19 cellular contexts compared by ENCODE assay signal in genomic region chrX:10356979-10357378, GRCh38.
DNase-seq lines count a peak whose midpoint lies in the region; ATAC-seq, FAIRE-seq and TF ChIP-seq lines count a peak whose summit lies in the region.
"Had no signal": no experiment of that assay in that cellular context is flagged by ENCODE, and none has a peak within 500 bp of the region (broad histone marks: within the 10 kb centered on the region; RNA-seq: fewer than 3 reads in every experiment).

No MANE protein-coding gene starts in this region.

- H3K4me1 ChIP-seq in GM12878 (ENCODE audit: control insufficient read depth, insufficient read depth, low read length), result no peaks in the 10 kb centered on the region
- H3K4me1 ChIP-seq: BLaER1, left ventricle myocardium inferior, spleen, tibial artery had no signal

- RAD21 ChIA-PET in GM12878 (lab: Charles Lee; ENCODE audit: unreplicated experiment), result no interaction called here

- no peak for TF ChIP-seq EP300 in GM12878 (IDR thresholded peaks at IDR 0.05; ENCODE audit: borderline replicate concordance in 1 of 2, control insufficient read depth in 1 of 2, low read depth in 2 of 2, low read length in 2 of 2)

- TF ChIP-seq CTCF in GM12878 (IDR thresholded peaks at IDR 0.05 in 2 of 3, conservative IDR thresholded peaks at IDR 0.05 in 1 of 3; ENCODE audit: control insufficient read depth in 2 of 3, extremely low read depth in 1 of 3, insufficient read depth in 1 of 3, low read depth in 3 of 3, low read length in 3 of 3), result no peak

- BruUV-seq in GM12878 (replicated peaks; lab: Mats Ljungman, UMichigan), result no TSS peak

- H3K27ac ChIP-seq in GM12878 (ENCODE audit: control insufficient read depth, insufficient read depth), result no peak overlapping the region
- H3K27ac ChIP-seq: BLaER1, coronary artery, left ventricle myocardium inferior, spleen, tibial artery had no signal

- CTCF ChIA-PET in GM12878 (lab: Yijun Ruan, JAX), result no interaction called here

- FAIRE-seq in GM12878 (lab: Jason Lieb, UNC), result no peak
- FAIRE-seq: endothelial cell of umbilical vein had no signal

- H3K36me3 ChIP-seq in GM12878 (ENCODE audit: control insufficient read depth in 2 of 2, insufficient read depth in 2 of 2, low read length in 1 of 2), result no peaks in the 10 kb centered on the region
- H3K36me3 ChIP-seq: BLaER1, left ventricle myocardium inferior, spleen, tibial artery had no signal

- H3K79me2 ChIP-seq in GM12878 (ENCODE audit: control insufficient read depth, insufficient read depth, low read length), result no peaks in the 10 kb centered on the region

- intact Hi-C loops in GM12878 (cut with micrococcal nuclease; ENCODE audit: unreplicated experiment), result no loop called here

- no peaks in the 10 kb centered on the region for H3K9me3 ChIP-seq in GM12878 (replicated peaks; ENCODE audit: control insufficient read depth, insufficient read depth, low read length)
- H3K9me3 ChIP-seq: left ventricle myocardium inferior, mucosa of descending colon, spleen, tibial artery had no signal

- H3K4me3 ChIP-seq in GM12878, result no peak overlapping the region
- H3K4me3 ChIP-seq: BLaER1, coronary artery, left ventricle myocardium inferior, mucosa of descending colon, spleen, tibial artery had no signal

- TF ChIP-seq RAD21 in GM12878 (IDR thresholded peaks at IDR 0.05; ENCODE audit: insufficient read depth, low read depth, low read length), result no peak

- H3K4me2 ChIP-seq in GM12878 (ENCODE audit: control insufficient read depth, insufficient read depth), result no peak overlapping the region
- H3K4me2 ChIP-seq: BLaER1 had no signal

- 92% methylated on average over 3 of the region's 3 CpGs for WGBS in GM12878 (ENCODE audit: insufficient coverage, insufficient replicate concordance, low lambda C conversion rate, missing lambda C conversion rate)

- SMC1A ChIA-PET in GM12878 (lab: Charles Lee; ENCODE audit: uncharacterized antibody, unreplicated experiment), result no interaction called here

- H3K27me3 ChIP-seq in GM12878 (replicated peaks in 1 of 2; ENCODE audit: control insufficient read depth in 2 of 2, insufficient read depth in 2 of 2, low read length in 1 of 2), result no peaks in the 10 kb centered on the region
- H3K27me3 ChIP-seq: spleen, tibial artery had no signal

- H4K20me1 ChIP-seq in GM12878 (ENCODE audit: control insufficient read depth, insufficient read depth), result no peaks in the 10 kb centered on the region
- H4K20me1 ChIP-seq: BLaER1 had no signal

- H3K9ac ChIP-seq in GM12878 (ENCODE audit: control insufficient read depth, insufficient read depth, low read length), result no peak overlapping the region
- H3K9ac ChIP-seq: BLaER1 had no signal

- in situ Hi-C loops in GM12878 (cut with MboI), result no loop called here

- POLR2A ChIA-PET in GM12878 (lab: Charles Lee), result no interaction called here

- H2AFZ ChIP-seq in GM12878 (ENCODE audit: control insufficient read depth, low read depth, low read length), result no peak overlapping the region

- ATAC-seq in GM12878, result no peak
- ATAC-seq in HG02678 (IDR thresholded peaks at IDR 0.05; ENCODE audit: unreplicated experiment), result no peak
- no peak for ATAC-seq in GM18870 (IDR thresholded peaks at IDR 0.05; ENCODE audit: unreplicated experiment)
- ATAC-seq: mucosa of descending colon had no signal

- DNase-seq in GM03348 (ENCODE audit: low spot score), result peak; percentile 13
- DNase-seq in M059J (ENCODE audit: low read depth), result peak; percentile 66
- no peak for DNase-seq in GM12878 (ENCODE audit: low read depth, low spot score)
- peak; percentile 1 for DNase-seq in renal cortical epithelial cell (ENCODE audit: low read depth)
- DNase-seq in NCI-H2171 treated with DMSO at 0.1 percent for 48 hours (lab: John Stamatoyannopoulos, UW), result no peak
- DNase-seq in effector CD8-positive, alpha-beta T cell (lab: John Stamatoyannopoulos, UW), result no peak
- DNase-seq: activated CD4-positive, alpha-beta T cell treated with anti-CD3 and anti-CD28 coated beads for 1 hour; activated naive CD4-positive, alpha-beta T cell; left ventricle myocardium inferior; mucosa of descending colon; NCI-H1930; SHP77 treated with DMSO at 0.1 percent for 48 hours; spleen; tibial artery had no signal

- TF ChIP-seq POLR2A in GM12878 (IDR thresholded peaks at IDR 0.05; ENCODE audit: low read depth, low read length), result no peak

TF ChIP-seq in GM12878, 131 proteins besides CTCF, POLR2A, EP300 and RAD21:
- TF ChIP-seq GATAD2B (conservative IDR thresholded peaks at IDR 0.05; ENCODE audit: low read depth) (no peak), GABPA (IDR thresholded peaks at IDR 0.05; ENCODE audit: low read depth) (no peak), ZBTB40 (IDR thresholded peaks at IDR 0.05; ENCODE audit: borderline replicate concordance) (no peak), MXI1 (IDR thresholded peaks at IDR 0.05; ENCODE audit: low read depth, low read length) (no peak), PAX8 (IDR thresholded peaks at IDR 0.05) (no peak), JUNB (IDR thresholded peaks at IDR 0.05) (peak; percentile 68; the same call in 1 of the 2 replicates), RUNX3 (IDR thresholded peaks at IDR 0.05; ENCODE audit: low read length) (peak; percentile 70)

Comparison
In these comparisons a context has a peak if more than half of its experiments do, and no peak if none do; other contexts are left out.
1. DNase-seq: peak in GM03348 (single experiment), M059J (single experiment) and renal cortical epithelial cell (single experiment); none in GM12878 (single experiment), NCI-H2171 treated with DMSO at 0.1 percent for 48 hours (single experiment) and effector CD8-positive, alpha-beta T cell (single experiment).